ENCODE assay signal across 23 cellular contexts in the genomic region with DNA sequence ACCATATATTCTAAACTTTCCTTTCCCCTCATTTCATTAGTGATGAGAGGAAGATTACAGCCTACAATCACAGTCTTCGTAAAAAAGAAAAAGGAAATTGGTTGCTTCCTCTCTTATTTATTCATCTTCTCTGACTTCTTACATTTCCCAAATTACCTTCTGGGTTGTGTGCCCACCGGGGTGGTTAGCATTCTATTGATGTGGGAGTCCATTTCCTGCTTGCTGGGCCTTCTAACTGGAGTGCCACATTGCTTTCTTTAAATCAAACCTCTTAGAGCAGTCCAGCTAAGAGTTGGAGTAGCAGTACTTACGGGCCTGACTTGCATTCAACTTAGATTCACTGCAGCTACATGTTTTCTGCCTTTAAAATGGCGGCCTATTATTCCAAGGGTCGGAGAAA.
"Had no signal": no experiment of that assay in that cellular context is flagged by ENCODE, and none has a peak within 500 bp of the region (broad histone marks: within the 10 kb centered on the region; RNA-seq: fewer than 3 reads in every experiment).

No MANE protein-coding gene starts in this region.

- H3K27ac ChIP-seq: dorsolateral prefrontal cortex, gastrocnemius medialis, heart left ventricle, sigmoid colon, tibial artery, WERI-Rb-1 had no signal

- ATAC-seq: activated naive CD4-positive, alpha-beta T cell treated with anti-CD3 and anti-CD28 coated beads, Interleukin-2, amount 50 U/mL, for 72 hours; activated T-helper 17 cell treated with anti-CD3 and anti-CD28 coated beads, Interleukin-2, amount 50 U/mL, for 72 hours; gastrocnemius medialis; heart left ventricle; left ventricle myocardium superior; stimulated activated naive CD8-positive, alpha-beta T cell treated with anti-CD3 and anti-CD28 coated beads, Interleukin-15, amount 100 ng/mL, for 72 hours had no signal

- H3K9me3 Mint-ChIP-seq: activated naive CD4-positive, alpha-beta T cell treated with anti-CD3 and anti-CD28 coated beads, Interleukin-2, amount 50 U/mL, for 72 hours; activated T-cell treated with anti-CD3 and anti-CD28 coated beads, Interleukin-2, amount 50 U/mL, for 24 hours; activated T-helper 17 cell treated with anti-CD3 and anti-CD28 coated beads, Interleukin-2, amount 50 U/mL, for 72 hours; central memory CD8-positive, alpha-beta T cell; nephron progenitor cell; stimulated activated naive CD8-positive, alpha-beta T cell treated with anti-CD3 and anti-CD28 coated beads, Interleukin-15, amount 100 ng/mL, for 72 hours had no signal

- H3K36me3 Mint-ChIP-seq: activated naive CD4-positive, alpha-beta T cell treated with anti-CD3 and anti-CD28 coated beads, Interleukin-2, amount 50 U/mL, for 72 hours had no signal

- H3K9me3 ChIP-seq: esophagus squamous epithelium, gastrocnemius medialis, heart left ventricle, sigmoid colon, tibial artery had no signal

- H3K27ac Mint-ChIP-seq: activated naive CD4-positive, alpha-beta T cell treated with anti-CD3 and anti-CD28 coated beads, Interleukin-2, amount 50 U/mL, for 72 hours; activated T-cell treated with anti-CD3 and anti-CD28 coated beads, Interleukin-2, amount 50 U/mL, for 24 hours; activated T-helper 17 cell treated with anti-CD3 and anti-CD28 coated beads, Interleukin-2, amount 50 U/mL, for 72 hours; nephron progenitor cell; progenitor cell of endocrine pancreas; stimulated activated naive CD8-positive, alpha-beta T cell treated with anti-CD3 and anti-CD28 coated beads, Interleukin-15, amount 100 ng/mL, for 72 hours had no signal

- H3K4me3 ChIP-seq: dorsolateral prefrontal cortex, esophagus squamous epithelium, gastrocnemius medialis, heart left ventricle, sigmoid colon, tibial artery had no signal

- H3K36me3 ChIP-seq: esophagus squamous epithelium, gastrocnemius medialis, heart left ventricle, sigmoid colon, tibial artery, WERI-Rb-1 had no signal

- H3K27me3 Mint-ChIP-seq: activated T-cell treated with anti-CD3 and anti-CD28 coated beads, Interleukin-2, amount 50 U/mL, for 24 hours; activated T-helper 17 cell treated with anti-CD3 and anti-CD28 coated beads, Interleukin-2, amount 50 U/mL, for 72 hours; stimulated activated naive CD8-positive, alpha-beta T cell treated with anti-CD3 and anti-CD28 coated beads, Interleukin-15, amount 100 ng/mL, for 72 hours had no signal

- H3K4me1 Mint-ChIP-seq: activated T-helper 17 cell treated with anti-CD3 and anti-CD28 coated beads, Interleukin-2, amount 50 U/mL, for 72 hours; central memory CD8-positive, alpha-beta T cell had no signal

- H3K27me3 ChIP-seq: dorsolateral prefrontal cortex, esophagus squamous epithelium, gastrocnemius medialis, heart left ventricle, sigmoid colon, tibial artery had no signal

- H3K4me3 Mint-ChIP-seq: activated T-cell treated with anti-CD3 and anti-CD28 coated beads, Interleukin-2, amount 50 U/mL, for 24 hours; activated T-helper 17 cell treated with anti-CD3 and anti-CD28 coated beads, Interleukin-2, amount 50 U/mL, for 72 hours; central memory CD8-positive, alpha-beta T cell; nephron progenitor cell; stimulated activated naive CD8-positive, alpha-beta T cell treated with anti-CD3 and anti-CD28 coated beads, Interleukin-15, amount 100 ng/mL, for 72 hours had no signal

- H3K4me1 ChIP-seq: sigmoid colon, tibial artery had no signal

- DNase-seq: activated CD4-positive, alpha-beta T cell treated with anti-CD3 and anti-CD28 coated beads, Interleukin-2, amount 50 U/mL, for 1 hour; activated CD4-positive, CD25-positive, alpha-beta regulatory T cell treated with anti-CD3 and anti-CD28 coated beads, Interleukin-2, amount 50 U/mL, for 72 hours; activated CD8-positive, alpha-beta memory T cell treated with anti-CD3 and anti-CD28 coated beads for 24 hours; activated CD8-positive, alpha-beta memory T cell treated with anti-CD3 and anti-CD28 coated beads, Interleukin-2, amount 50 U/mL, for 4 hours; activated T-cell treated with anti-CD3 and anti-CD28 coated beads, Interleukin-2, amount 50 U/mL, for 24 hours; aorta; dorsolateral prefrontal cortex; esophagus squamous epithelium; gastrocnemius medialis; heart left ventricle; left ventricle myocardium superior; midbrain; nephron progenitor cell; sigmoid colon; stimulated activated CD4-positive, alpha-beta T cell treated with anti-CD3 and anti-CD28 coated beads, Interleukin-4, amount 100 ng/mL, for 4 hours; stimulated activated naive CD8-positive, alpha-beta T cell treated with anti-CD3 and anti-CD28 coated beads, Interleukin-15, amount 100 ng/mL, for 72 hours; T-helper 1 cell; tibial artery; WERI-Rb-1 had no signal
